23 cellular contexts compared by ENCODE assay signal in genomic region chr14:34792593-34792992, GRCh38.
"Had no signal": no experiment of that assay in that cellular context is flagged by ENCODE, and none has a peak within 500 bp of the region (broad histone marks: within the 10 kb centered on the region; RNA-seq: fewer than 3 reads in every experiment).

No MANE protein-coding gene starts in this region.

- H3K27me3 Mint-ChIP-seq: activated B cell treated with CpG ODN at 0.5 μM for 24 hours; activated CD4-positive, alpha-beta T cell treated with anti-CD3 and anti-CD28 coated beads for 36 hours; activated naive CD8-positive, alpha-beta T cell treated with anti-CD3 and anti-CD28 coated beads, Interleukin-2, amount 10 ng/mL, durations not matched to agents 7 days and 5 days; central memory CD8-positive, alpha-beta T cell; effector memory CD8-positive, alpha-beta T cell; progenitor cell of endocrine pancreas had no signal

- H3K27ac Mint-ChIP-seq: activated B cell treated with CpG ODN at 0.5 μM for 24 hours; activated CD4-positive, alpha-beta T cell treated with anti-CD3 and anti-CD28 coated beads for 36 hours; activated naive CD4-positive, alpha-beta T cell treated with anti-CD3 and anti-CD28 coated beads for 36 hours; activated naive CD8-positive, alpha-beta T cell treated with anti-CD3 and anti-CD28 coated beads, Interleukin-2, amount 10 ng/mL, durations not matched to agents 7 days and 5 days; mesothelial cell of epicardium; progenitor cell of endocrine pancreas had no signal

- H3K4me3 Mint-ChIP-seq: activated B cell treated with CpG ODN at 0.5 μM for 24 hours; activated CD4-positive, alpha-beta T cell treated with anti-CD3 and anti-CD28 coated beads for 36 hours; activated naive CD4-positive, alpha-beta T cell treated with anti-CD3 and anti-CD28 coated beads for 36 hours; activated naive CD8-positive, alpha-beta T cell treated with anti-CD3 and anti-CD28 coated beads, Interleukin-2, amount 10 ng/mL, durations not matched to agents 7 days and 5 days; central memory CD8-positive, alpha-beta T cell; effector memory CD8-positive, alpha-beta T cell; mesothelial cell of epicardium; natural killer cell had no signal

- DNase-seq: activated B cell treated with CpG ODN at 0.5 μM for 24 hours; activated CD4-positive, alpha-beta T cell treated with anti-CD3 and anti-CD28 coated beads for 36 hours; activated CD4-positive, alpha-beta T cell treated with anti-CD3 and anti-CD28 coated beads, Interleukin-2, amount 50 U/mL, for 4 hours; activated CD8-positive, alpha-beta memory T cell treated with anti-CD3 and anti-CD28 coated beads, Interleukin-2, amount 50 U/mL, for 48 hours; activated naive CD4-positive, alpha-beta T cell treated with anti-CD3 and anti-CD28 coated beads for 36 hours; activated naive CD8-positive, alpha-beta T cell treated with anti-CD3 and anti-CD28 coated beads, Interleukin-2, amount 10 ng/mL, durations not matched to agents 7 days and 5 days; activated T-cell treated with anti-CD3 and anti-CD28 coated beads, Interleukin-2, amount 50 U/mL, for 48 hours; amniotic stem cell; colonic mucosa; dorsolateral prefrontal cortex; effector memory CD8-positive, alpha-beta T cell; foreskin melanocyte; hippocampal formation; kidney glomerular epithelial cell; left ventricle myocardium inferior; natural killer cell; stimulated activated CD4-positive, alpha-beta T cell treated with anti-CD3 and anti-CD28 coated beads, Interleukin-4, amount 100 ng/mL, for 24 hours; stimulated activated naive CD8-positive, alpha-beta T cell treated with anti-CD3 and anti-CD28 coated beads, Interleukin-15, Interleukin-2, amounts not matched to agents 100 U/mL and 50 U/mL, for 24 hours; upper lobe of left lung had no signal

- H3K9me3 Mint-ChIP-seq: activated B cell treated with CpG ODN at 0.5 μM for 24 hours; activated naive CD4-positive, alpha-beta T cell treated with anti-CD3 and anti-CD28 coated beads for 36 hours; activated naive CD8-positive, alpha-beta T cell treated with anti-CD3 and anti-CD28 coated beads, Interleukin-2, amount 10 ng/mL, durations not matched to agents 7 days and 5 days; central memory CD8-positive, alpha-beta T cell; effector memory CD8-positive, alpha-beta T cell; mesothelial cell of epicardium; natural killer cell had no signal

- ATAC-seq: activated CD4-positive, alpha-beta T cell treated with anti-CD3 and anti-CD28 coated beads for 36 hours; effector memory CD8-positive, alpha-beta T cell; esophagus mucosa; natural killer cell; stimulated activated naive CD8-positive, alpha-beta T cell treated with anti-CD3 and anti-CD28 coated beads, Interleukin-15, Interleukin-2, amounts not matched to agents 100 U/mL and 50 U/mL, for 24 hours had no signal

- H3K4me1 Mint-ChIP-seq: activated B cell treated with CpG ODN at 0.5 μM for 24 hours; activated CD4-positive, alpha-beta T cell treated with anti-CD3 and anti-CD28 coated beads for 36 hours; activated naive CD8-positive, alpha-beta T cell treated with anti-CD3 and anti-CD28 coated beads, Interleukin-2, amount 10 ng/mL, durations not matched to agents 7 days and 5 days; central memory CD8-positive, alpha-beta T cell had no signal
